In genomic region chr4:83012631-83013419, GRCh38 we compare ENCODE assay signal across 7 cellular contexts. TPM values are rescaled to one million over a fixed set of nuclear protein-coding genes. Genes with fewer than 3 reads are reported as not detected.
DNase-seq lines count a peak whose midpoint lies in the region; ATAC-seq, FAIRE-seq and TF ChIP-seq lines count a peak whose summit lies in the region.

No MANE protein-coding gene starts in this region.

- H3K4me1 ChIP-seq in astrocyte (ENCODE audit: insufficient read depth, low read length) (peaks cover 12% of the 10 kb centered on the region), rectal smooth muscle tissue (ENCODE audit: control insufficient read depth, insufficient read depth, low read length) (peaks cover 6% of the 10 kb centered on the region)

- ATAC-seq in GM18498 (IDR thresholded peaks at IDR 0.05; ENCODE audit: unreplicated experiment) (peak; percentile 87), HG02938 (IDR thresholded peaks at IDR 0.05; ENCODE audit: unreplicated experiment) (peak; percentile 75)

- H3K36me3 ChIP-seq in astrocyte (ENCODE audit: insufficient read depth, low read length) (no peaks in the 10 kb centered on the region), rectal smooth muscle tissue (ENCODE audit: control insufficient read depth, insufficient read depth, low read length) (no peaks in the 10 kb centered on the region)

- peak overlapping the region; percentile 96 for H3K4me2 ChIP-seq in astrocyte (ENCODE audit: low read length)

- peak overlapping the region; percentile 97 for H2AFZ ChIP-seq in astrocyte (ENCODE audit: low read depth, low read length)

- peak overlapping the region; percentile 90 for H3K4me3 ChIP-seq in astrocyte (ENCODE audit: insufficient read depth, low read depth, low read length)
- peak overlapping the region; percentile 80 for H3K4me3 ChIP-seq in rectal smooth muscle tissue (ENCODE audit: low read length)

- DNase-seq in NCI-H1694 treated with DMSO at 0.1 percent for 48 hours (lab: John Stamatoyannopoulos, UW) (peak; percentile 92), T-helper 2 cell (peak; percentile 94 to 98 (median 96)), astrocyte (ENCODE audit: low read depth) (peak; percentile 92), hepatic stellate cell (ENCODE audit: low spot score) (peak; percentile 91)

- no peaks in the 10 kb centered on the region for H4K20me1 ChIP-seq in astrocyte (ENCODE audit: insufficient read depth, low read length)

- no peak for TF ChIP-seq CTCF in astrocyte (IDR thresholded peaks at IDR 0.05; ENCODE audit: insufficient read depth, low read depth, low read length)

- H3K27me3 Mint-ChIP-seq in astrocyte (ENCODE audit: low read depth, unreplicated experiment) = no peaks in the 10 kb centered on the region

- H3K9ac ChIP-seq in astrocyte (ENCODE audit: low read length) = peak overlapping the region; percentile 88
- peak overlapping the region; percentile 49 for H3K9ac ChIP-seq in rectal smooth muscle tissue (ENCODE audit: low read length)

- peak overlapping the region; percentile 81 for H3K27ac Mint-ChIP-seq in astrocyte (ENCODE audit: unreplicated experiment)

- peaks cover 15% of the 10 kb centered on the region for H3K4me1 Mint-ChIP-seq in astrocyte (ENCODE audit: low read depth, unreplicated experiment)

- H3K27ac ChIP-seq in astrocyte (ENCODE audit: low read depth, low read length) (peak overlapping the region; percentile 79), rectal smooth muscle tissue (ENCODE audit: low read depth, low read length) (peak overlapping the region; percentile 74)

- no peaks in the 10 kb centered on the region for H3K27me3 ChIP-seq in astrocyte (ENCODE audit: insufficient read depth, low read length)
- no peaks in the 10 kb centered on the region for H3K27me3 ChIP-seq in rectal smooth muscle tissue (ENCODE audit: control insufficient read depth, insufficient read depth, low read length)

- no peak for FAIRE-seq in astrocyte (lab: Jason Lieb, UNC)

- no peaks in the 10 kb centered on the region for H3K9me3 Mint-ChIP-seq in astrocyte (ENCODE audit: unreplicated experiment)

- H3K79me2 ChIP-seq in astrocyte (ENCODE audit: insufficient read depth, low read length) = peaks cover 35% of the 10 kb centered on the region

- H3K9me3 ChIP-seq in astrocyte (ENCODE audit: insufficient read depth, low read depth, low read length) = no peaks in the 10 kb centered on the region

- H3K36me3 Mint-ChIP-seq in astrocyte (ENCODE audit: low read depth, unreplicated experiment) = no peaks in the 10 kb centered on the region

- H3K4me3 Mint-ChIP-seq in astrocyte (ENCODE audit: unreplicated experiment) = peak overlapping the region; percentile 88

RNA-seq across cellular contexts. Expression of gene LIN54, which starts 2.2 kb away (rescaled TPM):
- 9.6 and 11.1 TPM in 2 replicates for total RNA-seq in astrocyte

RNA-seq across cellular contexts. Expression of gene COPS4, which starts 22.2 kb away (rescaled TPM):
- total RNA-seq in astrocyte = 35.2 and 39.3 TPM in 2 replicates

Comparison
In these comparisons a context has a peak if more than half of its experiments do, and no peak if none do; other contexts are left out.
1. Peak in every context shown above with its lines: DNase-seq, ATAC-seq, H3K4me3 ChIP-seq and H3K27ac ChIP-seq.